In genomic region chr6:1629316-1629715, GRCh38 we compare ENCODE assay signal across 2 cellular contexts.
TF ChIP-seq lines count a peak whose summit lies in the region.

No MANE protein-coding gene starts in this region.

TF ChIP-seq in HCT116, 20 proteins besides CTCF, POLR2A, EP300 and RAD21:
- TF ChIP-seq YY1 (IDR thresholded peaks at IDR 0.05; ENCODE audit: extremely low read depth, insufficient replicate concordance, low read depth, low read length) (no peak), REST (IDR thresholded peaks at IDR 0.05; ENCODE audit: low read depth) (no peak), ELF1 (IDR thresholded peaks at IDR 0.05; ENCODE audit: borderline replicate concordance, low read depth) (no peak), EGR1 (IDR thresholded peaks at IDR 0.05; ENCODE audit: low read depth) (no peak), MAX (IDR thresholded peaks at IDR 0.05) (no peak), POLR2AphosphoS5 (IDR thresholded peaks at IDR 0.05; ENCODE audit: low read depth, low read length) (no peak), ZBTB33 (IDR thresholded peaks at IDR 0.05; ENCODE audit: extremely low read depth, insufficient replicate concordance, low read length) (no peak), SP1 (IDR thresholded peaks at IDR 0.05; ENCODE audit: low read depth) (no peak), SIN3A (IDR thresholded peaks at IDR 0.05; ENCODE audit: low read depth) (no peak), FOSL1 (IDR thresholded peaks at IDR 0.05; ENCODE audit: low read depth) (no peak), TCF7L2 (IDR thresholded peaks at IDR 0.05; ENCODE audit: borderline replicate concordance, extremely low read depth, insufficient read depth, insufficient read length) (no peak), EZH2 (IDR thresholded peaks at IDR 0.05) (no peak), ATF3 (IDR thresholded peaks at IDR 0.05) (no peak), CBX3 (IDR thresholded peaks at IDR 0.05; ENCODE audit: low read depth) (no peak)

TF ChIP-seq in HepG2, 621 proteins besides CTCF, POLR2A, EP300 and RAD21:
- no peak for TF ChIP-seq REXO4 (CRISPR knock-in tag; IDR thresholded peaks at IDR 0.05; ENCODE audit: borderline replicate concordance)
- no peak for TF ChIP-seq IKZF5 (CRISPR knock-in tag; IDR thresholded peaks at IDR 0.05)
- TF ChIP-seq NFKBIZ (CRISPR knock-in tag; IDR thresholded peaks at IDR 0.05) = no peak
- TF ChIP-seq MLXIP (CRISPR knock-in tag; IDR thresholded peaks at IDR 0.05; ENCODE audit: borderline replicate concordance) = no peak
- TF ChIP-seq GMEB1 (CRISPR knock-in tag; IDR thresholded peaks at IDR 0.05; ENCODE audit: borderline replicate concordance) = no peak
- TF ChIP-seq ZNF296 (CRISPR knock-in tag; conservative IDR thresholded peaks at IDR 0.05) = no peak
- TF ChIP-seq TOE1 (CRISPR knock-in tag; IDR thresholded peaks at IDR 0.05) = no peak
- TF ChIP-seq ZBTB10 (CRISPR knock-in tag; IDR thresholded peaks at IDR 0.05; ENCODE audit: borderline replicate concordance) = no peak
- TF ChIP-seq PHF8 (CRISPR knock-in tag; IDR thresholded peaks at IDR 0.05) = no peak
- no peak for TF ChIP-seq ZBTB3 (CRISPR knock-in tag; IDR thresholded peaks at IDR 0.05; ENCODE audit: borderline replicate concordance, low read depth)
- no peak for TF ChIP-seq THAP8 (CRISPR knock-in tag; IDR thresholded peaks at IDR 0.05; ENCODE audit: borderline replicate concordance)
- TF ChIP-seq FOXA3 (CRISPR knock-in tag; IDR thresholded peaks at IDR 0.05) = no peak
- TF ChIP-seq SMAD9 (CRISPR knock-in tag; IDR thresholded peaks at IDR 0.05) = no peak
- no peak for TF ChIP-seq IRF9 (CRISPR knock-in tag; IDR thresholded peaks at IDR 0.05; ENCODE audit: borderline replicate concordance)
- TF ChIP-seq BORCS8-MEF2B (CRISPR knock-in tag; IDR thresholded peaks at IDR 0.05) = no peak
- no peak for TF ChIP-seq ZFP36L1 (CRISPR knock-in tag; IDR thresholded peaks at IDR 0.05)
- no peak for TF ChIP-seq ZNF841 (CRISPR knock-in tag; IDR thresholded peaks at IDR 0.05; ENCODE audit: borderline replicate concordance)
- TF ChIP-seq ZNF709 (CRISPR knock-in tag; IDR thresholded peaks at IDR 0.05) = no peak
- TF ChIP-seq PAX8 (CRISPR knock-in tag; IDR thresholded peaks at IDR 0.05; ENCODE audit: borderline replicate concordance) = no peak
